ENCODE assay signal across 15 cellular contexts in the genomic region with DNA sequence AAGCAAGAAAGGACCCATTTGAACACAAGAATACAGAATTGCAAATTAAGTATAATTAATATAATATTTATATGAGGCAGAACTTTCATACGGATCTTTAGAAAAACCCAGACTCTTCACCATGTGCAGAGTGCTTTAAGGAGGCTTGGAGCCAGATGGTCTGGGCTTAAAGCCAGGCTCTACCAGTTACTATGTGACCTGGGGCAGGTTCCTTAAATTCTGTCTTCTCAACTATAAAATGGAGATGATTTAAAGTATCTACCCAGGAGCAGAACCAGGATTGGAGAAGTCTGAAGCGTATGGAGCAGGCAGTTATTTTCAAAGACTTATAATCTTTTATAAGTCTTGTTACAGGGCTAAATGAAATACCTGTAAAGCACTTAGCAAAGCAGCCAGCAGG.
DNase-seq lines count a peak whose midpoint lies in the region; ATAC-seq and TF ChIP-seq lines count a peak whose summit lies in the region.
"Had no signal": no experiment of that assay in that cellular context is flagged by ENCODE, and none has a peak within 500 bp of the region (broad histone marks: within the 10 kb centered on the region; RNA-seq: fewer than 3 reads in every experiment).

No MANE protein-coding gene starts in this region.

- H3K4me3 ChIP-seq in lower lobe of right lung: no peak overlapping the region
- H3K4me3 ChIP-seq: esophagus squamous epithelium had no signal

- TF ChIP-seq CTCF in lower lobe of right lung (IDR thresholded peaks at IDR 0.05): no peak

- peaks cover 23% of the 10 kb centered on the region for H3K4me1 ChIP-seq in lower lobe of right lung

- H3K4me3 Mint-ChIP-seq in activated T-helper 17 cell treated with anti-CD3 and anti-CD28 coated beads, Interleukin-2, amount 50 U/mL, for 72 hours: no peak overlapping the region
- H3K4me3 Mint-ChIP-seq: activated naive CD8-positive, alpha-beta T cell treated with anti-CD3 and anti-CD28 coated beads, Interleukin-2, amount 10 ng/mL, durations not matched to agents 7 days and 5 days; H9 had no signal

- H3K4me1 Mint-ChIP-seq in activated T-helper 17 cell treated with anti-CD3 and anti-CD28 coated beads, Interleukin-2, amount 50 U/mL, for 72 hours: no peaks in the 10 kb centered on the region
- H3K4me1 Mint-ChIP-seq: activated naive CD8-positive, alpha-beta T cell treated with anti-CD3 and anti-CD28 coated beads, Interleukin-2, amount 10 ng/mL, durations not matched to agents 7 days and 5 days had no signal

- intact Hi-C loops in lower lobe of right lung (cut with DNase I): no loop called here

- DNase-seq in DMS 273 (lab: John Stamatoyannopoulos, UW; ENCODE audit: unreplicated experiment): peak; percentile 95
- DNase-seq in NCI-H524 (lab: John Stamatoyannopoulos, UW): peak; percentile 50 to 83
- DNase-seq in cerebellum (ENCODE audit: low spot score): peak; percentile 7
- DNase-seq in lower lobe of right lung: no peak
- no peak for DNase-seq in activated CD8-positive, alpha-beta memory T cell treated with anti-CD3 and anti-CD28 coated beads, Interleukin-2, amount 50 U/mL, for 4 hours
- DNase-seq in AG20443 (ENCODE audit: low spot score): no peak
- DNase-seq: activated CD4-positive, alpha-beta T cell treated with anti-CD3 and anti-CD28 coated beads for 1 hour; activated CD8-positive, alpha-beta memory T cell treated with anti-CD3 and anti-CD28 coated beads, Interleukin-2, amount 50 U/mL, for 48 hours; activated naive CD8-positive, alpha-beta T cell treated with anti-CD3 and anti-CD28 coated beads, Interleukin-2, amount 10 ng/mL, durations not matched to agents 7 days and 5 days; esophagus squamous epithelium; H9; NCI-H2029 treated with DMSO at 0.1 percent for 48 hours; OCI-M1 had no signal

- no peaks in the 10 kb centered on the region for H3K36me3 Mint-ChIP-seq in activated T-helper 17 cell treated with anti-CD3 and anti-CD28 coated beads, Interleukin-2, amount 50 U/mL, for 72 hours (ENCODE audit: low read depth)
- H3K36me3 Mint-ChIP-seq: activated naive CD8-positive, alpha-beta T cell treated with anti-CD3 and anti-CD28 coated beads, Interleukin-2, amount 10 ng/mL, durations not matched to agents 7 days and 5 days had no signal

- ATAC-seq in lower lobe of right lung: no peak
- ATAC-seq in GM21381 (IDR thresholded peaks at IDR 0.05; ENCODE audit: unreplicated experiment): no peak
- no peak for ATAC-seq in activated T-helper 17 cell treated with anti-CD3 and anti-CD28 coated beads, Interleukin-2, amount 50 U/mL, for 72 hours (replicated peaks)

- H3K9me3 Mint-ChIP-seq in activated T-helper 17 cell treated with anti-CD3 and anti-CD28 coated beads, Interleukin-2, amount 50 U/mL, for 72 hours: no peaks in the 10 kb centered on the region
- H3K9me3 Mint-ChIP-seq: activated naive CD8-positive, alpha-beta T cell treated with anti-CD3 and anti-CD28 coated beads, Interleukin-2, amount 10 ng/mL, durations not matched to agents 7 days and 5 days; H9 had no signal

- peak overlapping the region; percentile 15 for H3K27ac ChIP-seq in lower lobe of right lung

- no peaks in the 10 kb centered on the region for H3K27me3 ChIP-seq in lower lobe of right lung (ENCODE audit: low read depth)
- H3K27me3 ChIP-seq: esophagus squamous epithelium had no signal

- no peak overlapping the region for H3K27ac Mint-ChIP-seq in activated T-helper 17 cell treated with anti-CD3 and anti-CD28 coated beads, Interleukin-2, amount 50 U/mL, for 72 hours
- H3K27ac Mint-ChIP-seq: activated naive CD8-positive, alpha-beta T cell treated with anti-CD3 and anti-CD28 coated beads, Interleukin-2, amount 10 ng/mL, durations not matched to agents 7 days and 5 days had no signal

- no peaks in the 10 kb centered on the region for H3K9me3 ChIP-seq in lower lobe of right lung
- H3K9me3 ChIP-seq: esophagus squamous epithelium had no signal

- peaks cover 4% of the 10 kb centered on the region for H3K27me3 Mint-ChIP-seq in activated T-helper 17 cell treated with anti-CD3 and anti-CD28 coated beads, Interleukin-2, amount 50 U/mL, for 72 hours

- H3K36me3 ChIP-seq in lower lobe of right lung: no peaks in the 10 kb centered on the region
- H3K36me3 ChIP-seq: esophagus squamous epithelium had no signal

Comparison
In these comparisons a context has a peak if more than half of its experiments do, and no peak if none do; other contexts are left out.
1. DNase-seq: peak in DMS 273 (single experiment), NCI-H524 (2 of 2) and cerebellum (single experiment); none in lower lobe of right lung (single experiment), activated CD8-positive, alpha-beta memory T cell treated with anti-CD3 and anti-CD28 coated beads, Interleukin-2, amount 50 U/mL, for 4 hours (single experiment) and AG20443 (single experiment).